14 cellular contexts compared by ENCODE assay signal in genomic region chr10:46091834-46092522, GRCh38. TPM values are rescaled to one million over a fixed set of nuclear protein-coding genes. Genes with fewer than 3 reads are reported as not detected.
DNase-seq lines count a peak whose midpoint lies in the region; ATAC-seq and TF ChIP-seq lines count a peak whose summit lies in the region.
"Had no signal": no experiment of that assay in that cellular context is flagged by ENCODE, and none has a peak within 500 bp of the region (broad histone marks: within the 10 kb centered on the region; RNA-seq: fewer than 3 reads in every experiment).

No MANE protein-coding gene starts in this region.

- no peaks in the 10 kb centered on the region for H3K27me3 Mint-ChIP-seq in CD4-positive, alpha-beta memory T cell

- no peak for DNase-seq in CD4-positive, alpha-beta memory T cell
- DNase-seq in WERI-Rb-1 (peak; percentile 25), lower lobe of right lung (no peak), NCI-H1436 (lab: John Stamatoyannopoulos, UW) (no peak), NCI-H2227 (lab: John Stamatoyannopoulos, UW; ENCODE audit: unreplicated experiment) (no peak), NCI-H345 (lab: John Stamatoyannopoulos, UW) (no peak)
- DNase-seq: activated CD4-positive, alpha-beta T cell treated with anti-CD3 and anti-CD28 coated beads, Interleukin-2, amount 50 U/mL, for 1 hour; Caco-2 had no signal

- no peaks in the 10 kb centered on the region for H3K9me3 Mint-ChIP-seq in CD4-positive, alpha-beta memory T cell

- TF ChIP-seq CTCF in WERI-Rb-1 (IDR thresholded peaks at IDR 0.05; ENCODE audit: low read depth, low read length) (no peak), lower lobe of right lung (IDR thresholded peaks at IDR 0.05) (no peak)

- H3K4me3 Mint-ChIP-seq in CD4-positive, alpha-beta memory T cell, result peak overlapping the region in 3 of 8 donors; percentile 58 to 69 (median 65)

- no peaks in the 10 kb centered on the region for H3K36me3 Mint-ChIP-seq in CD4-positive, alpha-beta memory T cell

- peaks cover 74% of the 10 kb centered on the region for H3K4me1 ChIP-seq in CD4-positive, alpha-beta memory T cell (ENCODE audit: insufficient read depth, low read length)
- no peaks in the 10 kb centered on the region for H3K4me1 ChIP-seq in lower lobe of right lung

- CTCF ChIA-PET in CD4-positive, alpha-beta memory T cell (lab: Charles Lee; ENCODE audit: partially characterized antibody), result interaction anchor here (1.5 to 2.1 kb wide), 4 partner anchors 15 to 65 kb away, joined by 6 to 9 read pairs (median 8); no protein-coding TSS in a partner anchor

- intact Hi-C loops in CD4-positive, alpha-beta memory T cell (cut with micrococcal nuclease), result no loop called here
- intact Hi-C loops in lower lobe of right lung (cut with DNase I), result no loop called here

- H3K4me3 ChIP-seq in CD4-positive, alpha-beta memory T cell (ENCODE audit: low read length in 2 of 2), result peak overlapping the region in 1 of 2 donors; percentile 65
- H3K4me3 ChIP-seq in WERI-Rb-1 (ENCODE audit: low read depth, low read length), result no peak overlapping the region
- H3K4me3 ChIP-seq in lower lobe of right lung, result no peak overlapping the region
- H3K4me3 ChIP-seq: SK-N-MC, thoracic aorta had no signal

- H3K9me3 ChIP-seq in CD4-positive, alpha-beta memory T cell (ENCODE audit: control insufficient read depth in 1 of 2, low read length in 2 of 2), result no peaks in the 10 kb centered on the region
- H3K9me3 ChIP-seq in WERI-Rb-1 (ENCODE audit: severe bottlenecking) (no peaks in the 10 kb centered on the region), lower lobe of right lung (no peaks in the 10 kb centered on the region)
- H3K9me3 ChIP-seq: Caco-2, thoracic aorta had no signal

- POLR2A ChIA-PET in CD4-positive, alpha-beta memory T cell (lab: Charles Lee; ENCODE audit: partially characterized antibody), result interaction anchor here (1.0 to 2.0 kb wide), 13 partner anchors 11 to 177 kb away, joined by 3 to 15 read pairs (median 5); partner anchors contain the start of gene NCOA4

- ATAC-seq in GM21447 (IDR thresholded peaks at IDR 0.05; ENCODE audit: unreplicated experiment), result peak; percentile 48
- peak; percentile 27 to 37 for ATAC-seq in lower lobe of right lung
- no peak for ATAC-seq in HG02610 (IDR thresholded peaks at IDR 0.05; ENCODE audit: unreplicated experiment)

- peak overlapping the region; percentile 30 for H3K27ac ChIP-seq in CD4-positive, alpha-beta memory T cell (ENCODE audit: low read depth, low read length)
- no peak overlapping the region for H3K27ac ChIP-seq in WERI-Rb-1
- H3K27ac ChIP-seq in lower lobe of right lung, result no peak overlapping the region
- H3K27ac ChIP-seq: SK-N-MC, thoracic aorta had no signal

- H3K27me3 ChIP-seq in CD4-positive, alpha-beta memory T cell (ENCODE audit: insufficient read depth, low read length), result no peaks in the 10 kb centered on the region
- H3K27me3 ChIP-seq in WERI-Rb-1 (ENCODE audit: insufficient read depth, low read depth, severe bottlenecking) (no peaks in the 10 kb centered on the region), lower lobe of right lung (ENCODE audit: low read depth) (no peaks in the 10 kb centered on the region)

- peak overlapping the region in 4 of 7 donors; percentile 57 to 76 (median 67) for H3K27ac Mint-ChIP-seq in CD4-positive, alpha-beta memory T cell

- no peaks in the 10 kb centered on the region for H3K36me3 ChIP-seq in CD4-positive, alpha-beta memory T cell (ENCODE audit: insufficient read depth, low read length)
- H3K36me3 ChIP-seq in WERI-Rb-1, result no peaks in the 10 kb centered on the region
- H3K36me3 ChIP-seq in lower lobe of right lung, result no peaks in the 10 kb centered on the region
- H3K36me3 ChIP-seq: thoracic aorta had no signal

- H3K4me1 Mint-ChIP-seq in CD4-positive, alpha-beta memory T cell, result peaks cover 0 to 31% (median 17%) of the 10 kb centered on the region in 4 donors

RNA-seq across cellular contexts. Expression of gene MSMB, which starts 45.9 kb away (rescaled TPM):
- not detected for total RNA-seq in CD4-positive, alpha-beta memory T cell
- polyA plus RNA-seq in CD4-positive, alpha-beta memory T cell, result not detected
- 5.3 TPM for total RNA-seq in lower lobe of right lung
- total RNA-seq: dermis microvascular lymphatic vessel endothelial cell, skeletal muscle tissue, thoracic aorta had no signal
